ENCODE assay signal across 22 cellular contexts in the genomic region with DNA sequence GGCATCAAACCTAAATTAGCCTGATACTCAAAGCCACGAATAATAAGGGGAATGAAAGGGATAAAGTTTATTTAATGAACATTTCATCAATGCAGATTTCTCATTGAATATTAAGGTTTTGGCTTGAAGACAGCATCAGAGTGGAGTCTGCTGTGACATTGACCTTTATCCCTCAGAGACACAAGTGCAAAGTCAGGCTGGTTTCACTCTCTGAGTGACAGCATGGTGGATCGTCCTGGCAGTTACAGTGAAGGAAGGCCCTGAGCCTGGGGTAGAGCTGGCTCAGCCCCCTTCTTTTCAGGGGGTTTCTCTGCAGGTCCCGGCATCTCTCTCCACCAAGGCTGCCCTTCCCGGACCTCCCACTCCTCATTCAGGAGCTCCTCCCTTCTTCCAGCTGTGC.
"Had no signal": no experiment of that assay in that cellular context is flagged by ENCODE, and none has a peak within 500 bp of the region (broad histone marks: within the 10 kb centered on the region; RNA-seq: fewer than 3 reads in every experiment).

No MANE protein-coding gene starts in this region.

- H3K27ac ChIP-seq: RWPE1, SJCRH30 had no signal

- H3K36me3 Mint-ChIP-seq: IgD-negative memory B cell had no signal

- H3K9me3 ChIP-seq: SJCRH30 had no signal

- H3K36me3 ChIP-seq: SJCRH30 had no signal

- ATAC-seq: Panc1, PC-3, Right ventricle myocardium inferior, SK-N-SH treated with all-trans-retinoic acid at 6 μM for 48 hours had no signal

- DNase-seq: KBM-7; NCI-H1092; NCI-H1105 treated with DMSO at 0.1 percent for 48 hours; NCI-H1417 treated with DMSO at 0.1 percent for 48 hours; NCI-H146; NCI-H1694 treated with DMSO at 0.1 percent for 48 hours; NCI-H1930; NCI-H2081; NCI-H2107; NCI-H2227 treated with DMSO at 0.1 percent for 48 hours; NCI-H524; NCI-H526 treated with DMSO at 0.1 percent for 48 hours; NCI-H748 treated with DMSO at 0.1 percent for 48 hours; NK-92 treated with Interleukin-12 subunit alpha and Interleukin-12 subunit beta, amount 100 ng/mL, for 24 hours; PC-3; SHP77 treated with DMSO at 0.1 percent for 48 hours; SJCRH30 had no signal

- H3K27me3 ChIP-seq: SJCRH30 had no signal

- H3K4me3 ChIP-seq: SJCRH30 had no signal

- H3K27ac Mint-ChIP-seq: IgD-negative memory B cell had no signal

- H3K4me1 Mint-ChIP-seq: IgD-negative memory B cell had no signal
